ENCODE assay signal across 20 cellular contexts in the genomic region with DNA sequence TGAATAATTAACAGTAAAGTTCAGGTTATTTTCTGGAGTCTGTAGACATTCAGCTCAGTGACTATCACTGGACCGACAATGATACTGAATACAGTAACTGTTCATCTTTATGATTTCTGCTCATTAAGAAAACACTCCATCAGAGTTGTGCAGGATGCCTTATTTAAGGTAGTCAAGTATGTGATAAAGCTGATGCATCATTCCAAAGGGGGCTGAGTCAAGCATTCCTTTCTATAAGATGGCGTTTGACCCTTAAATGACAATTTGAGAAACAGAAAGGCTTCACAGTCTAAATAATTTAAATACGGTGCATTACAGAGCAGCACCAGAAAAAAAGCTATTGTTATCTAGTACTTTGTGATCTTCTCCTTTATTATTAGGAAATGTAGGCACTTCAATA.
DNase-seq lines count a peak whose midpoint lies in the region; ATAC-seq and TF ChIP-seq lines count a peak whose summit lies in the region.
"Had no signal": no experiment of that assay in that cellular context is flagged by ENCODE, and none has a peak within 500 bp of the region (broad histone marks: within the 10 kb centered on the region; RNA-seq: fewer than 3 reads in every experiment).

No MANE protein-coding gene starts in this region.

- no peak overlapping the region for H4K8ac ChIP-seq in IMR-90 (ENCODE audit: low read depth in 2 of 2, low read length in 2 of 2)

- H3K4me3 ChIP-seq in IMR-90 (ENCODE audit: insufficient read depth, low read depth, low read length), result peak overlapping the region; percentile 25; the same call in 1 of the 2 replicates
- no peak overlapping the region for H3K4me3 ChIP-seq in brain microvascular endothelial cell (ENCODE audit: low read depth, low read length)
- no peak overlapping the region for H3K4me3 ChIP-seq in mesodermal cell (ENCODE audit: extremely low read depth, insufficient read depth, low read length, poor library complexity, severe bottlenecking)
- no peak overlapping the region for H3K4me3 ChIP-seq in Karpas-422 (ENCODE audit: low read length)
- no peak overlapping the region for H3K4me3 ChIP-seq in mucosa of descending colon
- H3K4me3 ChIP-seq: stomach had no signal

- H3K14ac ChIP-seq in IMR-90 (replicated peaks; ENCODE audit: low read depth, low read length), result no peak overlapping the region

- H3K4me2 ChIP-seq in IMR-90 (ENCODE audit: low read depth, low read length), result peak overlapping the region; percentile 83
- H3K4me2 ChIP-seq in Karpas-422 (ENCODE audit: low read depth, low read length, poor library complexity, severe bottlenecking), result no peak overlapping the region

- CTCF ChIA-PET in IMR-90 (lab: Yijun Ruan, JAX), result interaction anchor here (1.6 kb wide), 1 partner anchor 8 kb away, joined by 4 read pairs; no protein-coding TSS in a partner anchor

- no peak overlapping the region for H2AK9ac ChIP-seq in IMR-90 (replicated peaks; ENCODE audit: low read depth, low read length, poor library complexity)

- H4K5ac ChIP-seq in IMR-90 (ENCODE audit: low read depth, low read length), result no peak overlapping the region

- H3K27ac ChIP-seq in IMR-90 (ENCODE audit: insufficient read depth, low read length) (peak overlapping the region; percentile 27; the same call in 1 of the 2 replicates), brain microvascular endothelial cell (peak overlapping the region; percentile 60), mesodermal cell (ENCODE audit: low read depth, low read length, severe bottlenecking) (peak overlapping the region; percentile 84), Karpas-422 (ENCODE audit: low read length) (no peak overlapping the region)

- H3K4me1 ChIP-seq in IMR-90 (ENCODE audit: control insufficient read depth, insufficient read depth, low read length) (peaks cover 10% of the 10 kb centered on the region), mesodermal cell (ENCODE audit: control insufficient read depth, insufficient read depth, low read length, poor library complexity, severe bottlenecking) (peaks cover 58% of the 10 kb centered on the region), Karpas-422 (ENCODE audit: low read length) (no peaks in the 10 kb centered on the region), mucosa of descending colon (ENCODE audit: low read depth) (no peaks in the 10 kb centered on the region)
- H3K4me1 ChIP-seq: stomach had no signal

- H3K36me3 ChIP-seq in IMR-90 (ENCODE audit: control insufficient read depth, insufficient read depth, low read length), result no peaks in the 10 kb centered on the region; the same call in 1 of the 2 replicates
- no peaks in the 10 kb centered on the region for H3K36me3 ChIP-seq in brain microvascular endothelial cell (replicated peaks)
- peaks cover 9% of the 10 kb centered on the region for H3K36me3 ChIP-seq in mesodermal cell (ENCODE audit: control insufficient read depth, insufficient read depth, low read length)
- H3K36me3 ChIP-seq in Karpas-422 (ENCODE audit: insufficient read depth, low read length), result no peaks in the 10 kb centered on the region
- H3K36me3 ChIP-seq in mucosa of descending colon (ENCODE audit: low read depth), result no peaks in the 10 kb centered on the region
- H3K36me3 ChIP-seq: stomach had no signal

- no peak overlapping the region for H4K91ac ChIP-seq in IMR-90 (ENCODE audit: insufficient read depth, low read depth, low read length)

- H3K18ac ChIP-seq in IMR-90 (ENCODE audit: low read depth, low read length), result peak overlapping the region; percentile 6; the same call in 1 of the 2 replicates

- in situ Hi-C loops in IMR-90 (cut with MboI; ENCODE audit: low sequenced_read_pairs), result no loop called here
- in situ Hi-C loops in brain microvascular endothelial cell (cut with HindIII; ENCODE audit: low pct_ligation_motif_present, low sequenced_read_pairs), result no loop called here

- H3K79me1 ChIP-seq in IMR-90 (ENCODE audit: low read depth in 1 of 2, low read length in 2 of 2), result peaks cover 16 to 34% of the 10 kb centered on the region in 2 experiments

- no peak overlapping the region for H2AK5ac ChIP-seq in IMR-90 (ENCODE audit: low read depth, low read length)

- H3K9ac ChIP-seq in IMR-90 (ENCODE audit: low read depth, low read length) (peak overlapping the region; percentile 40; the same call in 1 of the 2 replicates), Karpas-422 (ENCODE audit: low read length) (no peak overlapping the region)

- dilution Hi-C loops in IMR-90 (cut with HindIII; ENCODE audit: low sequenced_read_pairs, unreplicated experiment), result no loop called here

- H3K56ac ChIP-seq in IMR-90 (ENCODE audit: extremely low read depth, insufficient read depth, low read length), result no peak overlapping the region

- intact Hi-C loops in IMR-90 (cut with micrococcal nuclease) (no loop called here), mucosa of descending colon (cut with DNase I, micrococcal nuclease) (no loop called here)

- TF ChIP-seq POLR2A in IMR-90 (IDR thresholded peaks at IDR 0.05; ENCODE audit: low read depth, low read length), result no peak

- peaks cover 6% of the 10 kb centered on the region for H3K9me1 ChIP-seq in IMR-90 (ENCODE audit: insufficient read depth, low read length)

- ATAC-seq in IMR-90 (ENCODE audit: low read depth) (peak; percentile 72), mucosa of descending colon (no peak)
- no peak for ATAC-seq in activated CD4-positive, CD25-positive, alpha-beta regulatory T cell treated with anti-CD3 and anti-CD28 coated beads, Interleukin-2, amount 50 U/mL, for 24 hours
- ATAC-seq: HCT116 had no signal

- H3K9me2 ChIP-seq in Karpas-422 (replicated peaks; ENCODE audit: insufficient read depth, low read length), result no peaks in the 10 kb centered on the region

- no TSS peak for BruUV-seq in IMR-90 (replicated peaks; lab: Mats Ljungman, UMichigan)

- POLR2A ChIA-PET in IMR-90 (lab: Charles Lee; ENCODE audit: unreplicated experiment), result no interaction called here

- no peak overlapping the region; the same call in 1 of the 2 replicates for H2BK120ac ChIP-seq in IMR-90 (ENCODE audit: low read depth, low read length)

- TF ChIP-seq CTCF in IMR-90 (conservative IDR thresholded peaks at IDR 0.05; ENCODE audit: low read depth, low read length) (no peak), brain microvascular endothelial cell (IDR thresholded peaks at IDR 0.05; ENCODE audit: low read depth, low read length, missing control alignments) (no peak), mucosa of descending colon (IDR thresholded peaks at IDR 0.05) (no peak)

- H4K20me1 ChIP-seq in IMR-90 (ENCODE audit: insufficient read depth, low read length) (no peaks in the 10 kb centered on the region), Karpas-422 (ENCODE audit: insufficient read depth, low read depth, low read length) (no peaks in the 10 kb centered on the region)

- H3K4ac ChIP-seq in IMR-90 (ENCODE audit: low read depth, low read length), result no peak overlapping the region

- no peaks in the 10 kb centered on the region for H3K27me3 ChIP-seq in IMR-90 (ENCODE audit: control insufficient read depth, insufficient read depth, low read length)
- no peaks in the 10 kb centered on the region for H3K27me3 ChIP-seq in brain microvascular endothelial cell (replicated peaks)
- H3K27me3 ChIP-seq in Karpas-422 (ENCODE audit: low read length), result no peaks in the 10 kb centered on the region
- H3K27me3 ChIP-seq: stomach had no signal

- no peak overlapping the region for H2BK20ac ChIP-seq in IMR-90 (ENCODE audit: low read depth, low read length)

- no peak for TF ChIP-seq RAD21 in IMR-90 (IDR thresholded peaks at IDR 0.05; ENCODE audit: low read length)

- H3K23ac ChIP-seq in IMR-90 (ENCODE audit: low read depth, low read length), result no peak overlapping the region

- H3K9me3 ChIP-seq in IMR-90 (ENCODE audit: control insufficient read depth, insufficient read depth, low read length), result no peaks in the 10 kb centered on the region
- H3K9me3 ChIP-seq in mesodermal cell (ENCODE audit: control insufficient read depth, low read length), result no peaks in the 10 kb centered on the region
- 0 out of 2 replicates have a peak, but pooled peaks cover 2% of the 10 kb centered on the region for H3K9me3 ChIP-seq in Karpas-422 (ENCODE audit: low read length)
- no peaks in the 10 kb centered on the region for H3K9me3 ChIP-seq in mucosa of descending colon
- H3K9me3 ChIP-seq: stomach had no signal

- H2BK5ac ChIP-seq in IMR-90 (ENCODE audit: low read depth, low read length, poor library complexity, severe bottlenecking), result peak overlapping the region; percentile 12

- DNase-seq in EH (ENCODE audit: low read depth), result peak; percentile 68
- peak; percentile 36 for DNase-seq in IMR-90
- no peak for DNase-seq in brain microvascular endothelial cell
- DNase-seq in Karpas-422, result no peak
- no peak for DNase-seq in Kasumi-1 (lab: John Stamatoyannopoulos, UW)
- DNase-seq in mucosa of descending colon, result no peak
- DNase-seq: activated CD8-positive, alpha-beta memory T cell treated with anti-CD3 and anti-CD28 coated beads, Interleukin-2, amount 50 U/mL, for 48 hours; amniotic stem cell; CD8-positive, alpha-beta memory T cell; left cardiac atrium; midbrain; NCI-H1417 treated with DMSO at 0.1 percent for 48 hours; NCI-H2171 treated with DMSO at 0.1 percent for 48 hours; NCI-H82; stimulated activated CD4-positive, alpha-beta T cell treated with anti-CD3 and anti-CD28 coated beads, Interleukin-12 subunit alpha, Interleukin-12 subunit beta, amount 100 ng/mL, for 4 hours; stomach; trophoblast cell had no signal

- no CpG with 5 or more reads among the region's 3 CpGs for WGBS in IMR-90 (ENCODE audit: extremely low coverage in 2 of 2, insufficient read length in 1 of 2), 2 experiments
- WGBS in mesodermal cell (ENCODE audit: insufficient coverage in 2 of 2), 2 experiments, result 43% methylated on average over 1 of the region's 3 CpGs; no CpG with 5 or more reads in 1 of the 2 experiments

- H2AFZ ChIP-seq in IMR-90 (replicated peaks; ENCODE audit: low read length, poor library complexity) (no peak overlapping the region), Karpas-422 (ENCODE audit: low read length) (no peak overlapping the region)

- H3K79me2 ChIP-seq in Karpas-422 (ENCODE audit: low read length), result no peaks in the 10 kb centered on the region

- H2BK15ac ChIP-seq in IMR-90 (ENCODE audit: low read depth, low read length), result no peak overlapping the region

TF ChIP-seq in IMR-90, 13 proteins besides CTCF, POLR2A, EP300 and RAD21 (continues in another document):
- no peak for TF ChIP-seq CEBPB (IDR thresholded peaks at IDR 0.05; ENCODE audit: low read depth, low read length)
- TF ChIP-seq SMC3 (IDR thresholded peaks at IDR 0.05; ENCODE audit: low read depth, low read length), result no peak
- no peak for TF ChIP-seq RCOR1 (IDR thresholded peaks at IDR 0.05; ENCODE audit: insufficient replicate concordance, low read length)
- TF ChIP-seq MXI1 (IDR thresholded peaks at IDR 0.05; ENCODE audit: borderline replicate concordance, low read depth, low read length), result no peak
- no peak for TF ChIP-seq BHLHE40 (IDR thresholded peaks at IDR 0.05; ENCODE audit: low read depth, low read length)

Comparison
In these comparisons a context has a peak if more than half of its experiments do, and no peak if none do; other contexts are left out.
1. DNase-seq: peak in EH (single experiment) and IMR-90 (single experiment); none in brain microvascular endothelial cell (single experiment), Karpas-422 (single experiment), Kasumi-1 (0 of 2) and mucosa of descending colon (0 of 3).